In genomic region chr10:21526184-21526951, GRCh38 we compare ENCODE assay signal across 8 cellular contexts. TPM values are rescaled to one million over a fixed set of nuclear protein-coding genes. Genes with fewer than 3 reads are reported as not detected.
DNase-seq lines count a peak whose midpoint lies in the region; ATAC-seq and TF ChIP-seq lines count a peak whose summit lies in the region.

No MANE protein-coding gene starts in this region.

- peak; percentile 23 for TF ChIP-seq POLR2A in erythroblast (IDR thresholded peaks at IDR 0.05; ENCODE audit: low read length)

- peak overlapping the region; percentile 97 to 99 for H3K27ac Mint-ChIP-seq in stimulated activated naive CD8-positive, alpha-beta T cell treated with anti-CD3 and anti-CD28 coated beads, Interleukin-15, amount 100 ng/mL, for 72 hours

- H3K27me3 Mint-ChIP-seq in stimulated activated naive CD8-positive, alpha-beta T cell treated with anti-CD3 and anti-CD28 coated beads, Interleukin-15, amount 100 ng/mL, for 72 hours = peaks cover 48% of the 10 kb centered on the region

- intact Hi-C loops in mucosa of descending colon (cut with DNase I, micrococcal nuclease) = no loop called here

- H3K9me3 Mint-ChIP-seq in stimulated activated naive CD8-positive, alpha-beta T cell treated with anti-CD3 and anti-CD28 coated beads, Interleukin-15, amount 100 ng/mL, for 72 hours = no peaks in the 10 kb centered on the region

- peak overlapping the region; percentile 31 for H3K4me3 ChIP-seq in mucosa of descending colon

- H3K4me1 Mint-ChIP-seq in stimulated activated naive CD8-positive, alpha-beta T cell treated with anti-CD3 and anti-CD28 coated beads, Interleukin-15, amount 100 ng/mL, for 72 hours = peaks cover 21% of the 10 kb centered on the region

- TF ChIP-seq CTCF in mucosa of descending colon (IDR thresholded peaks at IDR 0.05) = no peak

- H3K9me3 ChIP-seq in mucosa of descending colon = no peaks in the 10 kb centered on the region

- DNase-seq in NCI-H1417 (lab: John Stamatoyannopoulos, UW) = peak; percentile 38 to 89 (median 84)
- no peak for DNase-seq in NCI-H1417 treated with DMSO at 0.1 percent for 48 hours (lab: John Stamatoyannopoulos, UW)
- DNase-seq in NCI-H526 (lab: John Stamatoyannopoulos, UW) = peak; percentile 66 to 92
- peak; percentile 50 for DNase-seq in activated T-cell treated with anti-CD3 and anti-CD28 coated beads for 1 hour (ENCODE audit: low read depth)
- DNase-seq in erythroblast (lab: John Stamatoyannopoulos, UW) = peak; percentile 86 to 91
- DNase-seq in mucosa of descending colon = peak; percentile 70 to 84 (median 79)
- peak; percentile 48 to 55 for DNase-seq in stimulated activated naive CD8-positive, alpha-beta T cell treated with anti-CD3 and anti-CD28 coated beads, Interleukin-15, amount 100 ng/mL, for 72 hours

- H3K36me3 ChIP-seq in mucosa of descending colon (ENCODE audit: low read depth) = no peaks in the 10 kb centered on the region

- H3K4me1 ChIP-seq in mucosa of descending colon (ENCODE audit: low read depth) = peaks cover 6% of the 10 kb centered on the region

- ATAC-seq in HG02884 (IDR thresholded peaks at IDR 0.05; ENCODE audit: unreplicated experiment) (peak; percentile 25), mucosa of descending colon (peak; percentile 65)
- ATAC-seq in stimulated activated naive CD8-positive, alpha-beta T cell treated with anti-CD3 and anti-CD28 coated beads, Interleukin-15, amount 100 ng/mL, for 72 hours = peak; percentile 74

- peak overlapping the region; percentile 81 to 97 for H3K4me3 Mint-ChIP-seq in stimulated activated naive CD8-positive, alpha-beta T cell treated with anti-CD3 and anti-CD28 coated beads, Interleukin-15, amount 100 ng/mL, for 72 hours

RNA-seq across cellular contexts. Expression of gene SKIDA1, which starts 0.9 kb away (rescaled TPM):
- total RNA-seq in mucosa of descending colon = 1 to 10 TPM in 1 of 3 donors, under 1 TPM in 2; 0.03 to 2.4 (median 0.34) TPM

RNA-seq across cellular contexts. Expression of gene MLLT10, which starts 7.7 kb away (rescaled TPM):
- 10 to 100 TPM; 29.6 to 43.1 (median 35.8) TPM for total RNA-seq in mucosa of descending colon
